In the genomic region with DNA sequence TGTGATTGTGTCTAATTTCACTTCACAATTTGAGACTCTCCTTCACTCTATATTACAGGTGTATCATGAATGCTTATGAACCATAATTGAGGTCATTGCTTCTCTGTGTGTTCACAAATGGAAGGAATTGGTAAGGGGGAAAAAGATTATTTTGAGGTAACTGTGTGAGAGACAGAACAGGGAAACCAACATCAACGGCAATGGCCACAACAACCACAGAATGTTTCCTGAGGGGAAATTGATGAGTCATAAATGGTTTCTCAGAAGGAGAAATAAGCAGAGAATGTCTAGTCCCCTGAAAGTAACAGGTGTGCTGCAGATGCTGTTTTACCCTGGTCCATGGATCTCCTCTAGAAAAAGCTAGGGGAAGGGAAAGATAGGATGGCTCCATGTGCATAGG, we compare ENCODE assay signal across 11 cellular contexts.
DNase-seq lines count a peak whose midpoint lies in the region; ATAC-seq and TF ChIP-seq lines count a peak whose summit lies in the region.
"Had no signal": no experiment of that assay in that cellular context is flagged by ENCODE, and none has a peak within 500 bp of the region (broad histone marks: within the 10 kb centered on the region; RNA-seq: fewer than 3 reads in every experiment).

No MANE protein-coding gene starts in this region.

- no peak overlapping the region for H3K27ac ChIP-seq in breast epithelium
- no peak overlapping the region for H3K27ac ChIP-seq in OCI-LY3 (ENCODE audit: low read length)
- no peak overlapping the region for H3K27ac ChIP-seq in effector memory CD4-positive, alpha-beta T cell (ENCODE audit: insufficient read depth, low read length, poor library complexity, severe bottlenecking)
- H3K27ac ChIP-seq: C4-2B had no signal

- H3K4me3 ChIP-seq in breast epithelium (no peak overlapping the region), OCI-LY3 (ENCODE audit: low read length) (no peak overlapping the region)
- H3K4me3 ChIP-seq in effector memory CD4-positive, alpha-beta T cell (ENCODE audit: insufficient read depth, low read depth, low read length, poor library complexity, severe bottlenecking) = no peak overlapping the region

- H3K27ac Mint-ChIP-seq in MCF 10A (ENCODE audit: low read depth, unreplicated experiment) = no peak overlapping the region
- H3K27ac Mint-ChIP-seq in stimulated activated naive CD8-positive, alpha-beta T cell treated with anti-CD3 and anti-CD28 coated beads, Interleukin-15, Interleukin-2, amounts not matched to agents 100 ng/mL and 50 ng/mL, for 24 hours = peak overlapping the region; percentile 12
- H3K27ac Mint-ChIP-seq: activated naive CD4-positive, alpha-beta T cell treated with anti-CD3 and anti-CD28 coated beads, Interleukin-2, amount 50 U/mL, for 24 hours had no signal

- TF ChIP-seq POLR2A in breast epithelium (IDR thresholded peaks at IDR 0.05) = no peak

- peak overlapping the region; percentile 29 for H3K4me2 ChIP-seq in OCI-LY3 (ENCODE audit: low read length)

- no TSS peak for BruUV-seq in MCF 10A (replicated peaks; lab: Mats Ljungman, UMichigan)

- H4K20me1 ChIP-seq in OCI-LY3 (ENCODE audit: insufficient read depth, low read length) = no peaks in the 10 kb centered on the region

- TF ChIP-seq CTCF in MCF 10A (IDR thresholded peaks at IDR 0.05; ENCODE audit: unreplicated experiment) = no peak
- TF ChIP-seq CTCF in breast epithelium (IDR thresholded peaks at IDR 0.05) = no peak
- no peak for TF ChIP-seq CTCF in OCI-LY3 (IDR thresholded peaks at IDR 0.05; ENCODE audit: low read depth, low read length)

- H3K4me1 ChIP-seq in breast epithelium (no peaks in the 10 kb centered on the region), OCI-LY3 (ENCODE audit: low read length) (peaks cover 37% of the 10 kb centered on the region)
- no peaks in the 10 kb centered on the region for H3K4me1 ChIP-seq in effector memory CD4-positive, alpha-beta T cell (ENCODE audit: control insufficient read depth, insufficient read depth, low read length, poor library complexity, severe bottlenecking)

- H3K36me3 ChIP-seq in breast epithelium (no peaks in the 10 kb centered on the region), OCI-LY3 (replicated peaks; ENCODE audit: low read depth, low read length) (peaks cover 3% of the 10 kb centered on the region)
- no peaks in the 10 kb centered on the region for H3K36me3 ChIP-seq in effector memory CD4-positive, alpha-beta T cell (ENCODE audit: control insufficient read depth, insufficient read depth, low read length)

- DNase-seq in MCF 10A (ENCODE audit: unreplicated experiment) = peak; percentile 57
- no peak for DNase-seq in breast epithelium (ENCODE audit: low spot score in 2 of 2)
- DNase-seq in cardiac septum (ENCODE audit: low spot score) = no peak
- no peak for DNase-seq in NK-92 (lab: John Stamatoyannopoulos, UW; ENCODE audit: unreplicated experiment)
- no peak for DNase-seq in effector memory CD4-positive, alpha-beta T cell
- DNase-seq: NCI-H187 treated with DMSO at 0.1 percent for 48 hours had no signal

- no peaks in the 10 kb centered on the region for H3K27me3 Mint-ChIP-seq in MCF 10A (ENCODE audit: insufficient read depth, unreplicated experiment)
- peaks cover 34% of the 10 kb centered on the region for H3K27me3 Mint-ChIP-seq in stimulated activated naive CD8-positive, alpha-beta T cell treated with anti-CD3 and anti-CD28 coated beads, Interleukin-15, Interleukin-2, amounts not matched to agents 100 ng/mL and 50 ng/mL, for 24 hours

- peaks cover 22% of the 10 kb centered on the region for H3K4me1 Mint-ChIP-seq in MCF 10A (ENCODE audit: insufficient read depth, unreplicated experiment)
- H3K4me1 Mint-ChIP-seq in stimulated activated naive CD8-positive, alpha-beta T cell treated with anti-CD3 and anti-CD28 coated beads, Interleukin-15, Interleukin-2, amounts not matched to agents 100 ng/mL and 50 ng/mL, for 24 hours (ENCODE audit: low read depth) = peaks cover 12% of the 10 kb centered on the region

- H3K4me3 Mint-ChIP-seq in MCF 10A (ENCODE audit: unreplicated experiment) = no peak overlapping the region
- no peak overlapping the region for H3K4me3 Mint-ChIP-seq in stimulated activated naive CD8-positive, alpha-beta T cell treated with anti-CD3 and anti-CD28 coated beads, Interleukin-15, Interleukin-2, amounts not matched to agents 100 ng/mL and 50 ng/mL, for 24 hours
- H3K4me3 Mint-ChIP-seq: activated naive CD4-positive, alpha-beta T cell treated with anti-CD3 and anti-CD28 coated beads, Interleukin-2, amount 50 U/mL, for 24 hours had no signal

- intact Hi-C loops in MCF 10A (cut with micrococcal nuclease) = no loop called here
- intact Hi-C loops in breast epithelium (cut with DNase I; ENCODE audit: low total_unique reads) = loop anchor here (5.0 kb wide), 1 partner anchor 1034 kb away; no protein-coding TSS in a partner anchor
- intact Hi-C loops in cardiac septum (cut with DNase I) = loop anchor here (10.0 kb wide), 1 partner anchor 561 kb away; a partner anchor contains a TSS

- H3K9me3 Mint-ChIP-seq in MCF 10A (ENCODE audit: unreplicated experiment) = peaks cover 7% of the 10 kb centered on the region
- H3K9me3 Mint-ChIP-seq in stimulated activated naive CD8-positive, alpha-beta T cell treated with anti-CD3 and anti-CD28 coated beads, Interleukin-15, Interleukin-2, amounts not matched to agents 100 ng/mL and 50 ng/mL, for 24 hours = peaks cover 4% of the 10 kb centered on the region

- POLR2A ChIA-PET in MCF 10A (lab: Yijun Ruan, JAX) = no interaction called here

- H3K36me3 Mint-ChIP-seq in MCF 10A (ENCODE audit: insufficient read depth, unreplicated experiment) = no peaks in the 10 kb centered on the region
- H3K36me3 Mint-ChIP-seq in stimulated activated naive CD8-positive, alpha-beta T cell treated with anti-CD3 and anti-CD28 coated beads, Interleukin-15, Interleukin-2, amounts not matched to agents 100 ng/mL and 50 ng/mL, for 24 hours (ENCODE audit: low read depth) = no peaks in the 10 kb centered on the region

- H3K9me3 ChIP-seq in breast epithelium = no peaks in the 10 kb centered on the region
- H3K9me3 ChIP-seq in OCI-LY3 (ENCODE audit: insufficient read depth, low read length) = no peaks in the 10 kb centered on the region
- H3K9me3 ChIP-seq in effector memory CD4-positive, alpha-beta T cell (ENCODE audit: control insufficient read depth, low read length) = no peaks in the 10 kb centered on the region

- H3K27me3 ChIP-seq in breast epithelium (no peaks in the 10 kb centered on the region), OCI-LY3 (ENCODE audit: low read depth, low read length) (peaks cover 71% of the 10 kb centered on the region)
- H3K27me3 ChIP-seq in effector memory CD4-positive, alpha-beta T cell (replicated peaks; ENCODE audit: control insufficient read depth, insufficient read depth, low read length, poor library complexity, severe bottlenecking) = no peaks in the 10 kb centered on the region

- CTCF ChIA-PET in MCF 10A (lab: Yijun Ruan, JAX) = no interaction called here

- peak; percentile 98 for ATAC-seq in HG02870 (IDR thresholded peaks at IDR 0.05; ENCODE audit: unreplicated experiment)

- no peak overlapping the region for H3K9ac ChIP-seq in OCI-LY3 (ENCODE audit: low read length)

- H2AFZ ChIP-seq in OCI-LY3 (ENCODE audit: low read depth, low read length) = no peak overlapping the region

- H3K79me2 ChIP-seq in OCI-LY3 (ENCODE audit: low read length) = no peaks in the 10 kb centered on the region
